Comparison of ENCODE assay signal across 19 cellular contexts in the genomic region with DNA sequence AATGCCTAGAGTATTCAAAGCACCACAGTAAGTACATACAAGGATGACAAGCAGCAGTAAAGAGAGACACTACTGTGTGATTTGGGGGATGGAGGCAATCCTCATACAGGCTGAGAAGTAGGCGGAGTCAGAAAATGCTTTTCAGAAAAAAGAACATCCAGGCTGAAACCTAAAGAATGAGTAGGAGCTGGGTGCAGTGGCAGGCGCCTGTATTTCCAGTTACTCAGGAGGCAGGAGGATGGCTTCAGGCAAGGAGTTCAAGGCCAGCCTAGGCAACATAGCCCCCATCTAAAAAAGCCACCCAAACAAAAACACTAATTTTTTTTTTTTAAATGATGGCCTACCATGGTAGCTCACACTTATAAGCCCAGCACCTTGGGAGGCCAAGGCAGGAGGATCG. TPM values are rescaled to one million over a fixed set of nuclear protein-coding genes. Genes with fewer than 3 reads are reported as not detected.
DNase-seq lines count a peak whose midpoint lies in the region; ATAC-seq, FAIRE-seq and TF ChIP-seq lines count a peak whose summit lies in the region.
"Had no signal": no experiment of that assay in that cellular context is flagged by ENCODE, and none has a peak within 500 bp of the region (broad histone marks: within the 10 kb centered on the region; RNA-seq: fewer than 3 reads in every experiment).

No MANE protein-coding gene starts in this region.

- peak; percentile 28 for FAIRE-seq in HepG2 (lab: Jason Lieb, UNC)
- FAIRE-seq: bronchial epithelial cell had no signal

- peak overlapping the region; percentile 87 to 89 for H3K27ac Mint-ChIP-seq in stimulated activated naive CD8-positive, alpha-beta T cell treated with anti-CD3 and anti-CD28 coated beads, Interleukin-15, amount 100 ng/mL, for 72 hours

- peaks cover 80% of the 10 kb centered on the region for H3K4me1 ChIP-seq in HepG2 (ENCODE audit: insufficient read depth, low read length)
- peaks cover 0 to 52% (median 9%) of the 10 kb centered on the region in 4 donors for H3K4me1 ChIP-seq in right lobe of liver
- H3K4me1 ChIP-seq in hepatocyte (ENCODE audit: insufficient read depth) = peaks cover 30% of the 10 kb centered on the region
- H3K4me1 ChIP-seq: BE2C had no signal

- BruUV-seq in HepG2 (replicated peaks; lab: Mats Ljungman, UMichigan) = no TSS peak

- H4K20me1 ChIP-seq in HepG2 (ENCODE audit: insufficient read depth, low read length) (peaks cover 98% of the 10 kb centered on the region), hepatocyte (ENCODE audit: insufficient read depth, poor library complexity, severe bottlenecking) (peaks cover 100% of the 10 kb centered on the region)

- no peak for TF ChIP-seq POLR2A in HepG2 (IDR thresholded peaks at IDR 0.05; ENCODE audit: insufficient read depth in 1 of 2, low read depth in 2 of 2, low read length in 2 of 2)
- TF ChIP-seq POLR2A in right lobe of liver (IDR thresholded peaks at IDR 0.05) = no peak
- no peak for TF ChIP-seq POLR2A in NB4 (IDR thresholded peaks at IDR 0.05; ENCODE audit: extremely low read depth, insufficient read length)

- CTCF ChIA-PET in HepG2 (lab: Yijun Ruan, JAX; ENCODE audit: low intra/inter-chr PET ratio, low total read pairs) = no interaction called here

- H3K27me3 ChIP-seq in HepG2 (ENCODE audit: control insufficient read depth in 1 of 2, insufficient read depth in 2 of 2, low read length in 2 of 2) = no peaks in the 10 kb centered on the region
- H3K27me3 ChIP-seq in right lobe of liver = no peaks in the 10 kb centered on the region
- no peaks in the 10 kb centered on the region for H3K27me3 ChIP-seq in hepatocyte
- H3K27me3 ChIP-seq: BE2C, gastroesophageal sphincter, right atrium auricular region had no signal

- no peak for TF ChIP-seq EP300 in HepG2 (IDR thresholded peaks at IDR 0.05; ENCODE audit: low read depth in 2 of 2, low read length in 2 of 2)
- TF ChIP-seq EP300 in HepG2 (CRISPR knock-in tag; IDR thresholded peaks at IDR 0.05; ENCODE audit: borderline replicate concordance) = no peak

- peaks cover 0 to 6% of the 10 kb centered on the region in 2 experiments; a peak in 2 of 5 replicates for H3K36me3 ChIP-seq in HepG2 (replicated peaks in 1 of 2; ENCODE audit: control insufficient read depth in 1 of 2, insufficient read depth in 2 of 2, low read length in 2 of 2)
- no peaks in the 10 kb centered on the region for H3K36me3 ChIP-seq in right lobe of liver
- no peaks in the 10 kb centered on the region for H3K36me3 ChIP-seq in hepatocyte (replicated peaks; ENCODE audit: insufficient read depth, low read depth)
- H3K36me3 ChIP-seq: BE2C, gastroesophageal sphincter, right atrium auricular region had no signal

- H3K79me2 ChIP-seq in HepG2 (ENCODE audit: insufficient read depth, low read length) (peaks cover 99% of the 10 kb centered on the region), hepatocyte (peaks cover 100% of the 10 kb centered on the region)

- ATAC-seq in HepG2 = no peak
- ATAC-seq in right lobe of liver = no peak
- peak; percentile 29 for ATAC-seq in stimulated activated naive CD8-positive, alpha-beta T cell treated with anti-CD3 and anti-CD28 coated beads, Interleukin-15, amount 100 ng/mL, for 72 hours
- no peak for ATAC-seq in HG03571 (IDR thresholded peaks at IDR 0.05; ENCODE audit: unreplicated experiment)
- ATAC-seq: gastroesophageal sphincter, mucosa of descending colon had no signal

- peak overlapping the region; percentile 27 to 42 for H3K4me3 Mint-ChIP-seq in stimulated activated naive CD8-positive, alpha-beta T cell treated with anti-CD3 and anti-CD28 coated beads, Interleukin-15, amount 100 ng/mL, for 72 hours

- H2AFZ ChIP-seq in HepG2 (ENCODE audit: low read length) = no peak overlapping the region
- H2AFZ ChIP-seq in hepatocyte = no peak overlapping the region

- DNase-seq in HepG2 (ENCODE audit: low spot score) (no peak), right lobe of liver (no peak), NB4 (ENCODE audit: low read depth) (peak; percentile 41), hepatocyte (ENCODE audit: low spot score) (peak; percentile 33), NCI-H2107 treated with DMSO at 0.1 percent for 48 hours (lab: John Stamatoyannopoulos, UW; ENCODE audit: unreplicated experiment) (no peak), MV-4-11 (lab: John Stamatoyannopoulos, UW) (no peak)
- no peak for DNase-seq in stimulated activated naive CD8-positive, alpha-beta T cell treated with anti-CD3 and anti-CD28 coated beads, Interleukin-15, amount 100 ng/mL, for 72 hours
- DNase-seq: activated effector memory CD4-positive, alpha-beta T cell treated with anti-CD3 and anti-CD28 coated beads, Interleukin-2, amount 50 U/mL, for 16 hours; BE2C; Karpas-422; NCI-H187; NCI-H774; Right ventricle myocardium superior; stimulated activated CD4-positive, alpha-beta T cell treated with anti-CD3 and anti-CD28 coated beads, Interleukin-2, amount 100 ng/mL, for 48 hours had no signal

- intact Hi-C loops in HepG2 (cut with micrococcal nuclease; ENCODE audit: unreplicated experiment) = no loop called here
- intact Hi-C loops in right lobe of liver (cut with DNase I) = loop anchor here (10.0 kb wide), 2 partner anchors 58 to 138 kb away; no protein-coding TSS in a partner anchor

- no peaks in the 10 kb centered on the region for H3K9me3 ChIP-seq in HepG2 (ENCODE audit: low read length)
- H3K9me3 ChIP-seq in right lobe of liver = no peaks in the 10 kb centered on the region
- H3K9me3 ChIP-seq in hepatocyte (ENCODE audit: low read depth) = no peaks in the 10 kb centered on the region
- H3K9me3 ChIP-seq: BE2C, gastroesophageal sphincter, mucosa of descending colon, right atrium auricular region had no signal

- in situ Hi-C loops in HepG2 (cut with HindIII; ENCODE audit: extremely low pct_ligation_motif_present, low pct_unique_long_range_greater_than_20kb) = no loop called here

- WGBS in HepG2 (ENCODE audit: low lambda C conversion rate) = 96% methylated on average over 3 of the region's 3 CpGs
- WGBS in right lobe of liver (ENCODE audit: insufficient coverage, low coverage, low lambda C conversion rate, missing lambda C conversion rate) = 93% methylated on average over 3 of the region's 3 CpGs
- 92% methylated on average over 3 of the region's 3 CpGs for WGBS in hepatocyte (ENCODE audit: low lambda C conversion rate, missing lambda C conversion rate)

- TF ChIP-seq CTCF in HepG2 (CRISPR knock-in tag; IDR thresholded peaks at IDR 0.05) = no peak
- TF ChIP-seq CTCF in right lobe of liver (IDR thresholded peaks at IDR 0.05) = no peak
- TF ChIP-seq CTCF in NB4 (IDR thresholded peaks at IDR 0.05; ENCODE audit: low read depth, low read length) = no peak
- no peak for TF ChIP-seq CTCF in hepatocyte (IDR thresholded peaks at IDR 0.05; ENCODE audit: poor library complexity)

- no peaks in the 10 kb centered on the region for H3K9me3 Mint-ChIP-seq in stimulated activated naive CD8-positive, alpha-beta T cell treated with anti-CD3 and anti-CD28 coated beads, Interleukin-15, amount 100 ng/mL, for 72 hours

- H3K27me3 Mint-ChIP-seq in stimulated activated naive CD8-positive, alpha-beta T cell treated with anti-CD3 and anti-CD28 coated beads, Interleukin-15, amount 100 ng/mL, for 72 hours = no peaks in the 10 kb centered on the region

- POLR2A ChIA-PET in HepG2 (lab: Yijun Ruan, JAX) = no interaction called here

- TF ChIP-seq RAD21 in HepG2 (CRISPR knock-in tag; IDR thresholded peaks at IDR 0.05) = no peak

- H3K4me3 ChIP-seq in HepG2 (replicated peaks in 1 of 3; ENCODE audit: insufficient read depth in 1 of 3, low read depth in 2 of 3, low read length in 3 of 3) (no peak overlapping the region), right lobe of liver (no peak overlapping the region), NB4 (ENCODE audit: low read depth, low read length) (no peak overlapping the region), hepatocyte (no peak overlapping the region)
- H3K4me3 ChIP-seq: gastroesophageal sphincter, mucosa of descending colon, right atrium auricular region had no signal

- no peak overlapping the region for H3K9ac ChIP-seq in HepG2 (ENCODE audit: insufficient read depth, low read depth, low read length)

- no peak overlapping the region for H3K4me2 ChIP-seq in HepG2 (ENCODE audit: low read depth, low read length)
- no peak overlapping the region for H3K4me2 ChIP-seq in hepatocyte

- no peaks in the 10 kb centered on the region for H3K9me2 ChIP-seq in hepatocyte (replicated peaks; ENCODE audit: insufficient read depth)

- H3K4me1 Mint-ChIP-seq in stimulated activated naive CD8-positive, alpha-beta T cell treated with anti-CD3 and anti-CD28 coated beads, Interleukin-15, amount 100 ng/mL, for 72 hours = peaks cover 97% of the 10 kb centered on the region

- H3K27ac ChIP-seq in HepG2 (ENCODE audit: extremely low read length, insufficient read depth, low read length) = no peak overlapping the region
- H3K27ac ChIP-seq in right lobe of liver = no peak overlapping the region
- no peak overlapping the region for H3K27ac ChIP-seq in hepatocyte
- H3K27ac ChIP-seq: gastroesophageal sphincter, right atrium auricular region had no signal

TF ChIP-seq in HepG2, 621 proteins besides CTCF, POLR2A, EP300 and RAD21 (continues in another document):
- no peak for TF ChIP-seq GABPB1 (CRISPR knock-in tag; IDR thresholded peaks at IDR 0.05)

RNA-seq across cellular contexts. Expression of a gene that starts 10.3 kb away (rescaled TPM):
- total RNA-seq in HepG2 (2016; rRNA removed; fragmentation: Illumina TruSeq; extraction: Trizol) (59.6 and 60.9 TPM in 2 replicates), right lobe of liver (10 to 100 TPM; 23.1 to 29.5 (median 25.9) TPM), hepatocyte (68.2 and 84.3 TPM in 2 replicates)
- 223 and 253 TPM in 2 replicates for total RNA-seq in HepG2 (2016; cell fraction: cytosol; rRNA removed; fragmentation: Illumina TruSeq; extraction: Trizol; ENCODE audit: low read depth)
- total RNA-seq in HepG2 (2016; cell fraction: insoluble cytoplasmic fraction; rRNA removed; fragmentation: Illumina TruSeq; extraction: Trizol) = 54.9 and 58.3 TPM in 2 replicates
- total RNA-seq in HepG2 (2016; cell fraction: membrane; rRNA removed; fragmentation: Illumina TruSeq; extraction: Trizol) = 138 and 153 TPM in 2 replicates
- 130 and 145 TPM in 2 replicates for total RNA-seq in HepG2 (2016; cell fraction: nucleus; rRNA removed; fragmentation: Illumina TruSeq; extraction: Trizol)
- polyA plus RNA-seq in HepG2 (2011; rRNA removed) (22.8 and 24.0 TPM in 2 replicates), hepatocyte (32.6 and 37.3 TPM in 2 replicates)
- 11.2 and 14.3 TPM in 2 replicates for polyA plus RNA-seq in HepG2 (2011; cell fraction: cytosol; rRNA removed)
- 69.1 and 88.4 TPM in 2 replicates for polyA plus RNA-seq in HepG2 (2011; cell fraction: nucleus; rRNA removed)
- polyA plus RNA-seq in HepG2 (2012) = 23.5 and 23.7 TPM in 2 replicates
- polyA plus RNA-seq in HepG2 (2016; cell fraction: cytosol; fragmentation: Illumina TruSeq; extraction: Trizol; ENCODE audit: low read depth) = 2.0 and 2.7 TPM in 2 replicates
- 21.5 and 27.8 TPM in 2 replicates for polyA plus RNA-seq in HepG2 (2016; cell fraction: insoluble cytoplasmic fraction; fragmentation: Illumina TruSeq; extraction: Trizol; ENCODE audit: low read depth)
- 5.6 and 6.8 TPM in 2 replicates for polyA plus RNA-seq in HepG2 (2016; cell fraction: membrane; fragmentation: Illumina TruSeq; extraction: Trizol; ENCODE audit: low read depth)
- polyA plus RNA-seq in HepG2 (2016; cell fraction: nucleus; fragmentation: Illumina TruSeq; extraction: Trizol; ENCODE audit: insufficient read depth, low read depth) = 94.8 and 102 TPM in 2 replicates
- polyA minus RNA-seq in HepG2 (2011; rRNA and poly(A)+ RNA removed; ENCODE audit: low replicate concordance) = 94.4 and 97.7 TPM in 2 replicates
- polyA minus RNA-seq in HepG2 (2011; cell fraction: cytosol; rRNA and poly(A)+ RNA removed) = 61.5 and 62.2 TPM in 2 replicates
- polyA minus RNA-seq in HepG2 (2011; cell fraction: nucleus; rRNA and poly(A)+ RNA removed) = 272 and 315 TPM in 2 replicates

Comparison
In these comparisons a context has a peak if more than half of its experiments do, and no peak if none do; other contexts are left out.
1. DNase-seq: peak in NB4 (single experiment) and hepatocyte (single experiment); none in HepG2 (single experiment), right lobe of liver (0 of 3), stimulated activated naive CD8-positive, alpha-beta T cell treated with anti-CD3 and anti-CD28 coated beads, Interleukin-15, amount 100 ng/mL, for 72 hours (0 of 2), NCI-H2107 treated with DMSO at 0.1 percent for 48 hours (single experiment) and MV-4-11 (single experiment).